16 cellular contexts compared by ENCODE assay signal in the genomic region with DNA sequence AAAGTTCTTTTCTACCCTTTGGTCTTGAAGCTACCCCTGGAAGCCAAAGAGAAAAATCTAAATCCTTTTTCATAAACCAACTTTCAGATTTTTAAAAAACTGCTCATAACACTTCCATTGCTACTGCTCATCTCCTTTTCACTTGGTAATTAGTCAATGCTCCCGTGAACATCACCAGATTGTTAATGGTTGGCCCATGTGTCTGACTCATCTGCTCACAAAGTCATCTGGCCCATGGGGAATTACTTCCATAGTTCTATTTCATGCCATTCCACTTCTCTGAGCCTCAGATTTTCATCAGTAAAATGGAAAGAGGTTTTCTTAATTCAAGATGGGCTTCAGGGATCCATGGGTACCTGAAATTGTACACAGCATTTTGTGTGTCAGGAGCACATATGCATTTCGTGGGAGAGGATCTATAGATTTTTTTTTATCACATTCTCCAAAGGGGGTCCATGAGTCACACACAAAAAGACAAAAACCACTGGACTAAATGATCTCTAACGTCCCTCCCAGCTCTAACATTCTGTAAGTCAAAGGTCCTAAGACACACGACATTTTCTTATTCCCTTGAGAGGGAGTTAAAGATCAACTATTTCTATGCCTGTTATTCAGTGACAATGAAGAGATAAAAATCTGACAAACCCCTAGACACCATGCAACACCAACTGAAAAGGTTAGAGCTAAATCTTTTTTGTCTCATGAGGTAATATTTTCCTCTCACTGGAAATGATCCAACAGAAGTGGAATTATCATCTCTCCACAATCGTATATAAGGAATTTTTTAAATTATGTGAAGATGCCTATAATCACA.
A peak's percentile ranks its signal among the peaks of the same experiment; 100 is the strongest.
DNase-seq lines count a peak whose midpoint lies in the region; ATAC-seq and TF ChIP-seq lines count a peak whose summit lies in the region.
"Had no signal": no experiment of that assay in that cellular context is flagged by ENCODE, and none has a peak within 500 bp of the region (broad histone marks: within the 10 kb centered on the region; RNA-seq: fewer than 3 reads in every experiment).

No MANE protein-coding gene starts in this region.

- H3K27me3 Mint-ChIP-seq in stimulated activated naive CD8-positive, alpha-beta T cell treated with anti-CD3 and anti-CD28 coated beads, Interleukin-15, amount 100 ng/mL, for 72 hours, result no peaks in the 10 kb centered on the region
- H3K27me3 Mint-ChIP-seq in WTC11 (ENCODE audit: low read depth), result no peaks in the 10 kb centered on the region
- H3K27me3 Mint-ChIP-seq: activated CD8-positive, alpha-beta T cell treated with anti-CD3 and anti-CD28 coated beads for 36 hours had no signal

- no peaks in the 10 kb centered on the region for H3K27me3 ChIP-seq in foreskin keratinocyte
- H3K27me3 ChIP-seq: SJCRH30, transverse colon had no signal

- CTCF ChIA-PET in WTC11 (lab: Charles Lee), result interaction anchor here (0.8 kb wide), 1 partner anchor 47 kb away, joined by 3 read pairs; no protein-coding TSS in a partner anchor

- peaks cover 7% of the 10 kb centered on the region for H3K36me3 Mint-ChIP-seq in WTC11

- ATAC-seq in stimulated activated naive CD8-positive, alpha-beta T cell treated with anti-CD3 and anti-CD28 coated beads, Interleukin-15, Interleukin-2, amounts not matched to agents 100 U/mL and 50 U/mL, for 24 hours, result peak; percentile 59
- no peak for ATAC-seq in stimulated activated naive CD8-positive, alpha-beta T cell treated with anti-CD3 and anti-CD28 coated beads, Interleukin-15, amount 100 ng/mL, for 72 hours
- ATAC-seq in WTC11 (no peak), foreskin keratinocyte (peak; percentile 76)
- ATAC-seq: activated CD8-positive, alpha-beta T cell treated with anti-CD3 and anti-CD28 coated beads for 36 hours had no signal

- H3K4me3 Mint-ChIP-seq in stimulated activated naive CD8-positive, alpha-beta T cell treated with anti-CD3 and anti-CD28 coated beads, Interleukin-15, amount 100 ng/mL, for 72 hours, result no peak overlapping the region
- H3K4me3 Mint-ChIP-seq in WTC11, result no peak overlapping the region
- H3K4me3 Mint-ChIP-seq: activated CD8-positive, alpha-beta T cell treated with anti-CD3 and anti-CD28 coated beads for 36 hours had no signal

- H3K4me1 Mint-ChIP-seq in stimulated activated naive CD8-positive, alpha-beta T cell treated with anti-CD3 and anti-CD28 coated beads, Interleukin-15, amount 100 ng/mL, for 72 hours, result peaks cover 6% of the 10 kb centered on the region
- no peaks in the 10 kb centered on the region for H3K4me1 Mint-ChIP-seq in WTC11

- H3K9me3 Mint-ChIP-seq in stimulated activated naive CD8-positive, alpha-beta T cell treated with anti-CD3 and anti-CD28 coated beads, Interleukin-15, amount 100 ng/mL, for 72 hours, result no peaks in the 10 kb centered on the region
- no peaks in the 10 kb centered on the region for H3K9me3 Mint-ChIP-seq in WTC11
- H3K9me3 Mint-ChIP-seq: activated CD8-positive, alpha-beta T cell treated with anti-CD3 and anti-CD28 coated beads for 36 hours had no signal

- POLR2A ChIA-PET in WTC11 (lab: Charles Lee), result no interaction called here

- TF ChIP-seq CTCF in WTC11 (IDR thresholded peaks at IDR 0.05) (no peak), foreskin keratinocyte (conservative IDR thresholded peaks at IDR 0.05) (no peak)

- no peak for DNase-seq in stimulated activated naive CD8-positive, alpha-beta T cell treated with anti-CD3 and anti-CD28 coated beads, Interleukin-15, Interleukin-2, amounts not matched to agents 100 U/mL and 50 U/mL, for 24 hours
- DNase-seq in stimulated activated naive CD8-positive, alpha-beta T cell treated with anti-CD3 and anti-CD28 coated beads, Interleukin-15, amount 100 ng/mL, for 72 hours, result no peak
- DNase-seq in WTC11 (ENCODE audit: low spot score), result no peak
- peak; percentile 17 to 49 for DNase-seq in foreskin keratinocyte
- no peak for DNase-seq in NK-92 (lab: John Stamatoyannopoulos, UW; ENCODE audit: unreplicated experiment)
- no peak for DNase-seq in activated effector memory CD4-positive, alpha-beta T cell treated with Interleukin-2 at 50 U/mL for 16 hours
- no peak for DNase-seq in Kasumi-1 (lab: John Stamatoyannopoulos, UW)
- DNase-seq in CD1c-positive myeloid dendritic cell (ENCODE audit: extremely low spot score), result no peak
- DNase-seq: DMS 273 treated with DMSO at 0.1 percent for 48 hours; NCI-H1436 treated with DMSO at 0.1 percent for 48 hours; NCI-H774; posterior cingulate gyrus; SJCRH30; stimulated activated CD4-positive, alpha-beta T cell treated with anti-CD3 and anti-CD28 coated beads, Interleukin-15, amount 100 ng/mL, for 24 hours; transverse colon had no signal

- H3K4me1 ChIP-seq in foreskin keratinocyte, result no peaks in the 10 kb centered on the region
- H3K4me1 ChIP-seq: transverse colon had no signal

- no peak overlapping the region for H3K27ac Mint-ChIP-seq in stimulated activated naive CD8-positive, alpha-beta T cell treated with anti-CD3 and anti-CD28 coated beads, Interleukin-15, amount 100 ng/mL, for 72 hours
- 0 out of 2 replicates have a peak overlapping the region, but pooled peaks have one; percentile 19 for H3K27ac Mint-ChIP-seq in WTC11
- H3K27ac Mint-ChIP-seq: activated CD8-positive, alpha-beta T cell treated with anti-CD3 and anti-CD28 coated beads for 36 hours had no signal

- H3K27ac ChIP-seq in foreskin keratinocyte, result no peak overlapping the region
- H3K27ac ChIP-seq: SJCRH30, transverse colon had no signal

TF ChIP-seq in WTC11, 78 proteins besides CTCF, POLR2A, EP300 and RAD21 (continues in another document):
- TF ChIP-seq NFATC4 (CRISPR knock-in tag; IDR thresholded peaks at IDR 0.05) (no peak), PRRX2 (CRISPR knock-in tag; IDR thresholded peaks at IDR 0.05) (no peak), ZNF671 (CRISPR knock-in tag; IDR thresholded peaks at IDR 0.05) (no peak), ETV6 (CRISPR knock-in tag; IDR thresholded peaks at IDR 0.05) (no peak), FOXJ3 (CRISPR knock-in tag; IDR thresholded peaks at IDR 0.05; ENCODE audit: borderline replicate concordance) (no peak), NR1H2 (CRISPR knock-in tag; IDR thresholded peaks at IDR 0.05) (no peak), MXD4 (CRISPR knock-in tag; IDR thresholded peaks at IDR 0.05; ENCODE audit: borderline replicate concordance) (no peak), ZNF232 (CRISPR knock-in tag; IDR thresholded peaks at IDR 0.05) (no peak), TP53 (CRISPR knock-in tag; IDR thresholded peaks at IDR 0.05) (no peak), TEAD1 (CRISPR knock-in tag; IDR thresholded peaks at IDR 0.05) (no peak), USF1 (CRISPR knock-in tag; IDR thresholded peaks at IDR 0.05) (no peak), RORB (CRISPR knock-in tag; IDR thresholded peaks at IDR 0.05) (no peak), SMAD3 (CRISPR knock-in tag; IDR thresholded peaks at IDR 0.05; ENCODE audit: borderline replicate concordance) (no peak), SOX15 (CRISPR knock-in tag; IDR thresholded peaks at IDR 0.05) (no peak), HMGA2 (CRISPR knock-in tag; IDR thresholded peaks at IDR 0.05) (no peak)
- TF ChIP-seq, protein P1, sequence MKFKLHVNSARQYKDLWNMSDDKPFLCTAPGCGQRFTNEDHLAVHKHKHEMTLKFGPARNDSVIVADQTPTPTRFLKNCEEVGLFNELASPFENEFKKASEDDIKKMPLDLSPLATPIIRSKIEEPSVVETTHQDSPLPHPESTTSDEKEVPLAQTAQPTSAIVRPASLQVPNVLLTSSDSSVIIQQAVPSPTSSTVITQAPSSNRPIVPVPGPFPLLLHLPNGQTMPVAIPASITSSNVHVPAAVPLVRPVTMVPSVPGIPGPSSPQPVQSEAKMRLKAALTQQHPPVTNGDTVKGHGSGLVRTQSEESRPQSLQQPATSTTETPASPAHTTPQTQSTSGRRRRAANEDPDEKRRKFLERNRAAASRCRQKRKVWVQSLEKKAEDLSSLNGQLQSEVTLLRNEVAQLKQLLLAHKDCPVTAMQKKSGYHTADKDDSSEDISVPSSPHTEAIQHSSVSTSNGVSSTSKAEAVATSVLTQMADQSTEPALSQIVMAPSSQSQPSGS (CRISPR knock-in tag; IDR thresholded peaks at IDR 0.05; ENCODE audit: borderline replicate concordance, low read depth), result no peak
- TF ChIP-seq, protein P2, sequence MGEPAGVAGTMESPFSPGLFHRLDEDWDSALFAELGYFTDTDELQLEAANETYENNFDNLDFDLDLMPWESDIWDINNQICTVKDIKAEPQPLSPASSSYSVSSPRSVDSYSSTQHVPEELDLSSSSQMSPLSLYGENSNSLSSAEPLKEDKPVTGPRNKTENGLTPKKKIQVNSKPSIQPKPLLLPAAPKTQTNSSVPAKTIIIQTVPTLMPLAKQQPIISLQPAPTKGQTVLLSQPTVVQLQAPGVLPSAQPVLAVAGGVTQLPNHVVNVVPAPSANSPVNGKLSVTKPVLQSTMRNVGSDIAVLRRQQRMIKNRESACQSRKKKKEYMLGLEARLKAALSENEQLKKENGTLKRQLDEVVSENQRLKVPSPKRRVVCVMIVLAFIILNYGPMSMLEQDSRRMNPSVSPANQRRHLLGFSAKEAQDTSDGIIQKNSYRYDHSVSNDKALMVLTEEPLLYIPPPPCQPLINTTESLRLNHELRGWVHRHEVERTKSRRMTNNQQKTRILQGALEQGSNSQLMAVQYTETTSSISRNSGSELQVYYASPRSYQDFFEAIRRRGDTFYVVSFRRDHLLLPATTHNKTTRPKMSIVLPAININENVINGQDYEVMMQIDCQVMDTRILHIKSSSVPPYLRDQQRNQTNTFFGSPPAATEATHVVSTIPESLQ (CRISPR knock-in tag; IDR thresholded peaks at IDR 0.05), result no peak
- TF ChIP-seq, protein P3, sequence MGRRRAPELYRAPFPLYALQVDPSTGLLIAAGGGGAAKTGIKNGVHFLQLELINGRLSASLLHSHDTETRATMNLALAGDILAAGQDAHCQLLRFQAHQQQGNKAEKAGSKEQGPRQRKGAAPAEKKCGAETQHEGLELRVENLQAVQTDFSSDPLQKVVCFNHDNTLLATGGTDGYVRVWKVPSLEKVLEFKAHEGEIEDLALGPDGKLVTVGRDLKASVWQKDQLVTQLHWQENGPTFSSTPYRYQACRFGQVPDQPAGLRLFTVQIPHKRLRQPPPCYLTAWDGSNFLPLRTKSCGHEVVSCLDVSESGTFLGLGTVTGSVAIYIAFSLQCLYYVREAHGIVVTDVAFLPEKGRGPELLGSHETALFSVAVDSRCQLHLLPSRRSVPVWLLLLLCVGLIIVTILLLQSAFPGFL (CRISPR knock-in tag; IDR thresholded peaks at IDR 0.05; ENCODE audit: borderline replicate concordance), result no peak

Comparison
In these comparisons a context has a peak if more than half of its experiments do, and no peak if none do; other contexts are left out.
1. ATAC-seq: peak in stimulated activated naive CD8-positive, alpha-beta T cell treated with anti-CD3 and anti-CD28 coated beads, Interleukin-15, Interleukin-2, amounts not matched to agents 100 U/mL and 50 U/mL, for 24 hours (single experiment) and foreskin keratinocyte (single experiment); none in stimulated activated naive CD8-positive, alpha-beta T cell treated with anti-CD3 and anti-CD28 coated beads, Interleukin-15, amount 100 ng/mL, for 72 hours (single experiment) and WTC11 (single experiment).
2. DNase-seq: peak in foreskin keratinocyte (2 of 2); none in stimulated activated naive CD8-positive, alpha-beta T cell treated with anti-CD3 and anti-CD28 coated beads, Interleukin-15, Interleukin-2, amounts not matched to agents 100 U/mL and 50 U/mL, for 24 hours (single experiment), stimulated activated naive CD8-positive, alpha-beta T cell treated with anti-CD3 and anti-CD28 coated beads, Interleukin-15, amount 100 ng/mL, for 72 hours (0 of 2), WTC11 (single experiment), NK-92 (single experiment), activated effector memory CD4-positive, alpha-beta T cell treated with Interleukin-2 at 50 U/mL for 16 hours (single experiment), Kasumi-1 (0 of 2) and CD1c-positive myeloid dendritic cell (single experiment).